ENCODE assay signal across 8 cellular contexts in the genomic region with DNA sequence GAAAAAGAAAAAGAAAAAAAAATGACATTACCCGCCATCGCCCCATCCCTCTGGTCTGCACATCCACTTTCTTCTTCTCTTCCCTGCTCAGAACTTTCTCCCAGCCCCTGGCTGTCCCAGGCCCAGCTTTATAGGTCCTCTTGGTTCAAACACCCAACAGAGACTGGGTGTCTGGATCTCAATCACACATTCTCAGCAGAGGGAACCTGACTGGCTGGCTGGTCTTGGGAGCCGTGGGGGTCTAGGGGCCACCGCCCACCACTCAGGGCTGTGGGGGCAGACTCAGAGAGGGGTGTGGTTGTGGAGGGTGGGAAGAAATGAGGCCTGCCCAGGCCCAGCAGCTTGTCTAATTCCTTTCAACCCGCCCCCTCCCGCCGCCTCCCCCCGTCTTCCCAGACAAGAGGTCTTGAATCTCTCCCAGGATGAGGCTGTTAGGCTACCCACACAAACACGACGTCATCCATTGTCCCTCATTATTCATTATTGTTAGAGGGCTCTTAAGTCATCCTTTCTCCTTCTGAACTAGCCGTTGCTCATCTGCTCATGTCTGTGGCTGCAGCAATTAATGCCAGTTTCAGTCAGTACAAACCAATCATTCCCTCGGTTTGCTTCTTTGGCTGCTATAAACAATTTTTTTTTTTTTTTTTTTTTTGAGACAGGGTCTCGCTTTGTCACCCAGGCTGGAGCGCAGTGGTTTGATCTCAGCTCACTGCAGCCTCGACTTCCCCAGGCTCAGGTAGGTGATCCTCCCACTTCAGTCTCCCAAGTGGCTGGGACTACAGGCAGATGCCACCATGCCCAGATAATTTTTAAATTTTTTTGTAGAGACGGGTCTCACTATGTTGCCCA. TPM values are rescaled to one million over a fixed set of nuclear protein-coding genes. Genes with fewer than 3 reads are reported as not detected.
DNase-seq lines count a peak whose midpoint lies in the region; ATAC-seq and TF ChIP-seq lines count a peak whose summit lies in the region.

No MANE protein-coding gene starts in this region.

- no peak overlapping the region for H3K9ac ChIP-seq in rectal smooth muscle tissue (ENCODE audit: low read length)

- peaks cover 10% of the 10 kb centered on the region for H3K4me1 Mint-ChIP-seq in activated T-helper 2 cell treated with anti-CD3 and anti-CD28 coated beads, Interferon-gamma antibody, Interleukin-2, Interleukin-4, amounts not matched to agents 10 μg/mL and 5 μg/mL and 100 μg/mL, durations not matched to agents 14 hours and 24 hours and 36 hours (ENCODE audit: low read depth)

- H3K27ac Mint-ChIP-seq in activated T-helper 2 cell treated with anti-CD3 and anti-CD28 coated beads, Interferon-gamma antibody, Interleukin-2, Interleukin-4, amounts not matched to agents 10 μg/mL and 5 μg/mL and 100 μg/mL, durations not matched to agents 14 hours and 24 hours and 36 hours, result no peak overlapping the region

- peaks cover 6% of the 10 kb centered on the region; the same call in 1 of the 2 replicates for H3K4me1 ChIP-seq in HEK293 (ENCODE audit: control insufficient read depth, insufficient read depth, low read length)
- peaks cover 4% of the 10 kb centered on the region for H3K4me1 ChIP-seq in rectal smooth muscle tissue (ENCODE audit: control insufficient read depth, insufficient read depth, low read length)

- no peaks in the 10 kb centered on the region for H3K9me3 ChIP-seq in HEK293 (ENCODE audit: control insufficient read depth, insufficient read depth, low read depth, low read length)

- intact Hi-C loops in activated T-helper 2 cell treated with anti-CD3 and anti-CD28 coated beads, Interferon-gamma antibody, Interleukin-2, Interleukin-4, amounts not matched to agents 10 μg/mL and 5 μg/mL and 100 μg/mL, durations not matched to agents 14 hours and 24 hours and 36 hours (cut with micrococcal nuclease), result no loop called here

- H3K36me3 Mint-ChIP-seq in activated T-helper 2 cell treated with anti-CD3 and anti-CD28 coated beads, Interferon-gamma antibody, Interleukin-2, Interleukin-4, amounts not matched to agents 10 μg/mL and 5 μg/mL and 100 μg/mL, durations not matched to agents 14 hours and 24 hours and 36 hours (ENCODE audit: low read depth), result no peaks in the 10 kb centered on the region

- no peak overlapping the region for H3K4me3 Mint-ChIP-seq in activated T-helper 2 cell treated with anti-CD3 and anti-CD28 coated beads, Interferon-gamma antibody, Interleukin-2, Interleukin-4, amounts not matched to agents 10 μg/mL and 5 μg/mL and 100 μg/mL, durations not matched to agents 14 hours and 24 hours and 36 hours (ENCODE audit: low read depth)

- H3K9me3 Mint-ChIP-seq in activated T-helper 2 cell treated with anti-CD3 and anti-CD28 coated beads, Interferon-gamma antibody, Interleukin-2, Interleukin-4, amounts not matched to agents 10 μg/mL and 5 μg/mL and 100 μg/mL, durations not matched to agents 14 hours and 24 hours and 36 hours, result no peaks in the 10 kb centered on the region

- H3K27ac ChIP-seq in HEK293 (ENCODE audit: extremely low read depth, low read depth, low read length) (peak overlapping the region; percentile 67), rectal smooth muscle tissue (ENCODE audit: low read depth, low read length) (peak overlapping the region; percentile 10)

- H3K4me3 ChIP-seq in HEK293 (ENCODE audit: low read depth, low read length) (no peak overlapping the region; the same call in 1 of the 2 replicates), rectal smooth muscle tissue (ENCODE audit: low read length) (no peak overlapping the region)

- no peaks in the 10 kb centered on the region for H3K27me3 ChIP-seq in rectal smooth muscle tissue (ENCODE audit: control insufficient read depth, insufficient read depth, low read length)

- H3K27me3 Mint-ChIP-seq in activated T-helper 2 cell treated with anti-CD3 and anti-CD28 coated beads, Interferon-gamma antibody, Interleukin-2, Interleukin-4, amounts not matched to agents 10 μg/mL and 5 μg/mL and 100 μg/mL, durations not matched to agents 14 hours and 24 hours and 36 hours (ENCODE audit: low read depth), result no peaks in the 10 kb centered on the region

- POLR2A ChIA-PET in HEK293 (lab: Yijun Ruan, JAX), result interaction anchor here (0.6 to 2.9 kb wide), 9 partner anchors 9 to 143 kb away, joined by 3 to 35 read pairs (median 3); a partner anchor contains a TSS

- ATAC-seq in GM18868 (IDR thresholded peaks at IDR 0.05; ENCODE audit: unreplicated experiment) (no peak), GM21786 (IDR thresholded peaks at IDR 0.05; ENCODE audit: unreplicated experiment) (no peak)

- DNase-seq in foreskin melanocyte (peak; percentile 26), UCSD-AML1 (lab: John Stamatoyannopoulos, UW; ENCODE audit: unreplicated experiment) (no peak)
- no peak for DNase-seq in activated T-helper 2 cell treated with anti-CD3 and anti-CD28 coated beads, Interferon-gamma antibody, Interleukin-2, Interleukin-4, amounts not matched to agents 10 μg/mL and 5 μg/mL and 100 μg/mL, durations not matched to agents 14 hours and 24 hours and 36 hours (ENCODE audit: low spot score)

- H3K36me3 ChIP-seq in HEK293 (ENCODE audit: control insufficient read depth in 2 of 2, insufficient read depth in 1 of 2, low read length in 2 of 2) (no peaks in the 10 kb centered on the region), rectal smooth muscle tissue (ENCODE audit: control insufficient read depth, insufficient read depth, low read length) (no peaks in the 10 kb centered on the region)

- CTCF ChIA-PET in HEK293 (lab: Yijun Ruan, JAX), result interaction anchor here (0.6 to 1.4 kb wide), 4 partner anchors 16 to 333 kb away, joined by 3 to 8 read pairs (median 3); a partner anchor contains a TSS

- TF ChIP-seq CTCF in HEK293 (tag by site-specific recombination; IDR thresholded peaks at IDR 0.05), result no peak

TF ChIP-seq in HEK293, 187 proteins besides CTCF, POLR2A, EP300 and RAD21 (continues in another document):
- TF ChIP-seq ZFHX2 (tag by site-specific recombination; conservative IDR thresholded peaks at IDR 0.05), result peak; percentile 97
- peak; percentile 22; the same call in 1 of the 2 replicates for TF ChIP-seq ZNF623 (tag by site-specific recombination; IDR thresholded peaks at IDR 0.05)
- no peak for TF ChIP-seq ZNF626 (tag by site-specific recombination; IDR thresholded peaks at IDR 0.05)
- no peak; the same call in 1 of the 2 replicates for TF ChIP-seq WT1 (tag by site-specific recombination; IDR thresholded peaks at IDR 0.05)
- no peak for TF ChIP-seq REPIN1 (tag by site-specific recombination; IDR thresholded peaks at IDR 0.05; ENCODE audit: low read depth)
- peak; percentile 79 for TF ChIP-seq ZNF629 (tag by site-specific recombination; IDR thresholded peaks at IDR 0.05)
- TF ChIP-seq, protein P1, sequence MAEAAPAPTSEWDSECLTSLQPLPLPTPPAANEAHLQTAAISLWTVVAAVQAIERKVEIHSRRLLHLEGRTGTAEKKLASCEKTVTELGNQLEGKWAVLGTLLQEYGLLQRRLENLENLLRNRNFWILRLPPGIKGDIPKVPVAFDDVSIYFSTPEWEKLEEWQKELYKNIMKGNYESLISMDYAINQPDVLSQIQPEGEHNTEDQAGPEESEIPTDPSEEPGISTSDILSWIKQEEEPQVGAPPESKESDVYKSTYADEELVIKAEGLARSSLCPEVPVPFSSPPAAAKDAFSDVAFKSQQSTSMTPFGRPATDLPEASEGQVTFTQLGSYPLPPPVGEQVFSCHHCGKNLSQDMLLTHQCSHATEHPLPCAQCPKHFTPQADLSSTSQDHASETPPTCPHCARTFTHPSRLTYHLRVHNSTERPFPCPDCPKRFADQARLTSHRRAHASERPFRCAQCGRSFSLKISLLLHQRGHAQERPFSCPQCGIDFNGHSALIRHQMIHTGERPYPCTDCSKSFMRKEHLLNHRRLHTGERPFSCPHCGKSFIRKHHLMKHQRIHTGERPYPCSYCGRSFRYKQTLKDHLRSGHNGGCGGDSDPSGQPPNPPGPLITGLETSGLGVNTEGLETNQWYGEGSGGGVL (tag by site-specific recombination; IDR thresholded peaks at IDR 0.05), result peak; percentile 72

TF ChIP-seq in PFSK-1, 5 proteins besides CTCF, POLR2A, EP300 and RAD21:
- no peak for TF ChIP-seq TAF1 (IDR thresholded peaks at IDR 0.05; ENCODE audit: borderline replicate concordance, insufficient read depth, low read length)
- peak; percentile 9; the same call in 1 of the 2 replicates for TF ChIP-seq POLR2AphosphoS5 (IDR thresholded peaks at IDR 0.05; ENCODE audit: low read depth, low read length)

RNA-seq across cellular contexts. Expression of a gene that starts 40.6 kb away (rescaled TPM):
- polyA plus RNA-seq in PFSK-1 (2012; ENCODE audit: insufficient read length, low read depth), result 504 TPM
- 17.9 and 18.2 TPM in 2 replicates for total RNA-seq in activated T-helper 2 cell treated with anti-CD3 and anti-CD28 coated beads, Interferon-gamma antibody, Interleukin-2, Interleukin-4, amounts not matched to agents 10 μg/mL and 5 μg/mL and 100 μg/mL, durations not matched to agents 14 hours and 24 hours and 36 hours
